In genomic region chrX:13761606-13762005, GRCh38 we compare ENCODE assay signal across 10 cellular contexts. TPM values are rescaled to one million over a fixed set of nuclear protein-coding genes. Genes with fewer than 3 reads are reported as not detected.
A peak's percentile ranks its signal among the peaks of the same experiment; 100 is the strongest.
DNase-seq lines count a peak whose midpoint lies in the region; ATAC-seq and TF ChIP-seq lines count a peak whose summit lies in the region.
"Had no signal": no experiment of that assay in that cellular context is flagged by ENCODE, and none has a peak within 500 bp of the region (broad histone marks: within the 10 kb centered on the region; RNA-seq: fewer than 3 reads in every experiment).

No MANE protein-coding gene starts in this region.

- TF ChIP-seq POLR2A in erythroblast (IDR thresholded peaks at IDR 0.05; ENCODE audit: low read length): no peak

- no peak overlapping the region for H3K4me3 Mint-ChIP-seq in T-helper 17 cell

- H3K9me3 ChIP-seq in T-helper 17 cell (ENCODE audit: control insufficient read depth, low read length, poor library complexity, severe bottlenecking): no peaks in the 10 kb centered on the region

- H3K36me3 Mint-ChIP-seq in T-helper 17 cell (ENCODE audit: low read depth): peaks cover 5% of the 10 kb centered on the region

- no peaks in the 10 kb centered on the region for H3K27me3 Mint-ChIP-seq in T-helper 17 cell

- H3K27ac Mint-ChIP-seq in T-helper 17 cell: no peak overlapping the region

- peaks cover 8% of the 10 kb centered on the region for H3K4me1 Mint-ChIP-seq in T-helper 17 cell

- ATAC-seq in GM18499 (IDR thresholded peaks at IDR 0.05; ENCODE audit: insufficient read depth, unreplicated experiment): peak; percentile 40
- ATAC-seq in GM21447 (IDR thresholded peaks at IDR 0.05; ENCODE audit: unreplicated experiment): peak; percentile 63
- peak; percentile 55 for ATAC-seq in HG03521 (IDR thresholded peaks at IDR 0.05; ENCODE audit: unreplicated experiment)
- no peak for ATAC-seq in T-helper 17 cell

- DNase-seq in erythroblast (lab: John Stamatoyannopoulos, UW) (peak; percentile 47 to 55), T-helper 17 cell (no peak), RPMI8226 (no peak)
- DNase-seq in activated effector memory CD4-positive, alpha-beta T cell treated with anti-CD3 and anti-CD28 coated beads, Interleukin-2, amount 50 U/mL, for 16 hours: no peak
- DNase-seq in stimulated activated CD4-positive, alpha-beta T cell treated with anti-CD3 and anti-CD28 coated beads, Interleukin-2, amount 100 ng/mL, for 48 hours: no peak
- DNase-seq: activated CD4-positive, alpha-beta T cell treated with anti-CD3 and anti-CD28 coated beads for 48 hours; hypothalamus had no signal

RNA-seq across cellular contexts. Expression of gene OFD1, which starts 27.1 kb away (rescaled TPM):
- 10 to 100 TPM; 54.7 to 72.1 TPM for total RNA-seq in T-helper 17 cell

RNA-seq across cellular contexts. Expression of gene TRAPPC2, which starts 27.2 kb away (rescaled TPM):
- 10 to 100 TPM; 31.9 to 35.8 TPM for total RNA-seq in T-helper 17 cell

RNA-seq across cellular contexts. Expression of gene GPM6B, which starts 55.3 kb away (rescaled TPM):
- not detected for total RNA-seq in T-helper 17 cell

Comparison
In these comparisons a context has a peak if more than half of its experiments do, and no peak if none do; other contexts are left out.
1. DNase-seq: peak in erythroblast (2 of 2); none in T-helper 17 cell (0 of 3), RPMI8226 (single experiment), activated effector memory CD4-positive, alpha-beta T cell treated with anti-CD3 and anti-CD28 coated beads, Interleukin-2, amount 50 U/mL, for 16 hours (single experiment) and stimulated activated CD4-positive, alpha-beta T cell treated with anti-CD3 and anti-CD28 coated beads, Interleukin-2, amount 100 ng/mL, for 48 hours (0 of 2).